ENCODE assay signal across 1 cellular context in genomic region chr11:36008576-36008975, GRCh38.
TF ChIP-seq lines count a peak whose summit lies in the region.

No MANE protein-coding gene starts in this region.

TF ChIP-seq in SK-N-SH, 30 proteins besides CTCF, POLR2A, EP300 and RAD21 (continued from another document):
- no peak for TF ChIP-seq ZBTB33 (IDR thresholded peaks at IDR 0.05; ENCODE audit: borderline replicate concordance, low read depth)
- no peak for TF ChIP-seq FOSL2 (IDR thresholded peaks at IDR 0.05; ENCODE audit: borderline replicate concordance, low read depth)
- no peak for TF ChIP-seq GATA2 (CRISPR knock-in tag; IDR thresholded peaks at IDR 0.05)
